ENCODE assay signal across 8 cellular contexts in genomic region chr6:143061597-143062385, GRCh38. TPM values are rescaled to one million over a fixed set of nuclear protein-coding genes. Genes with fewer than 3 reads are reported as not detected.
DNase-seq lines count a peak whose midpoint lies in the region; ATAC-seq and TF ChIP-seq lines count a peak whose summit lies in the region.

No MANE protein-coding gene starts in this region.

- DNase-seq in activated T-cell treated with anti-CD3 and anti-CD28 coated beads, Interleukin-2, amount 50 U/mL, for 24 hours, result no peak
- no peak for DNase-seq in activated T-cell treated with anti-CD3 and anti-CD28 coated beads, Interleukin-2, amount 50 U/mL, for 1 hour
- DNase-seq in Peyer's patch, result no peak

- no peaks in the 10 kb centered on the region for H3K27me3 ChIP-seq in Peyer's patch
- no peaks in the 10 kb centered on the region for H3K27me3 ChIP-seq in gastroesophageal sphincter
- H3K27me3 ChIP-seq in rectal smooth muscle tissue (ENCODE audit: control insufficient read depth, insufficient read depth, low read length), result no peaks in the 10 kb centered on the region

- H3K4me1 ChIP-seq in Peyer's patch, result peaks cover 0 to 28% (median 4%) of the 10 kb centered on the region in 4 donors
- peaks cover 3 to 24% (median 6%) of the 10 kb centered on the region in 3 donors for H3K4me1 ChIP-seq in gastroesophageal sphincter
- peaks cover 2% of the 10 kb centered on the region for H3K4me1 ChIP-seq in rectal smooth muscle tissue (ENCODE audit: control insufficient read depth, insufficient read depth, low read length)

- peak overlapping the region; percentile 86 to 99 (median 95) for H3K27ac ChIP-seq in Peyer's patch
- H3K27ac ChIP-seq in gastroesophageal sphincter, result peak overlapping the region; percentile 19 to 93 (median 90)
- no peak overlapping the region for H3K27ac ChIP-seq in rectal smooth muscle tissue (ENCODE audit: low read depth, low read length)

- no peak for TF ChIP-seq POLR2A in Peyer's patch (IDR thresholded peaks at IDR 0.05)
- no peak for TF ChIP-seq POLR2A in gastroesophageal sphincter (IDR thresholded peaks at IDR 0.05)

- H3K9me3 ChIP-seq in Peyer's patch, result no peaks in the 10 kb centered on the region
- H3K9me3 ChIP-seq in gastroesophageal sphincter, result no peaks in the 10 kb centered on the region

- peak overlapping the region; percentile 86 for H3K4me3 Mint-ChIP-seq in activated T-cell treated with anti-CD3 and anti-CD28 coated beads, Interleukin-2, amount 50 U/mL, for 24 hours

- ATAC-seq in gastroesophageal sphincter (no peak), HG03097 (IDR thresholded peaks at IDR 0.05; ENCODE audit: low FRiP score, unreplicated experiment) (no peak), HG03521 (IDR thresholded peaks at IDR 0.05; ENCODE audit: unreplicated experiment) (no peak), GM19035 (IDR thresholded peaks at IDR 0.05; ENCODE audit: unreplicated experiment) (no peak)

- peak in 1 of 6 experiments; percentile 13 for TF ChIP-seq CTCF in Peyer's patch (IDR thresholded peaks at IDR 0.05)
- TF ChIP-seq CTCF in gastroesophageal sphincter (IDR thresholded peaks at IDR 0.05), result no peak

- peaks cover 10% of the 10 kb centered on the region for H3K36me3 Mint-ChIP-seq in activated T-cell treated with anti-CD3 and anti-CD28 coated beads, Interleukin-2, amount 50 U/mL, for 24 hours (ENCODE audit: low read depth)

- WGBS in gastroesophageal sphincter (ENCODE audit: low coverage in 1 of 2), 2 donors, result 52 to 53% methylated on average over 3 of the region's 3 CpGs

- no peaks in the 10 kb centered on the region for H3K36me3 ChIP-seq in Peyer's patch
- H3K36me3 ChIP-seq in gastroesophageal sphincter, result no peaks in the 10 kb centered on the region
- no peaks in the 10 kb centered on the region for H3K36me3 ChIP-seq in rectal smooth muscle tissue (ENCODE audit: control insufficient read depth, insufficient read depth, low read length)

- H3K27me3 Mint-ChIP-seq in activated T-cell treated with anti-CD3 and anti-CD28 coated beads, Interleukin-2, amount 50 U/mL, for 24 hours, result no peaks in the 10 kb centered on the region

- peak overlapping the region; percentile 96 for H3K27ac Mint-ChIP-seq in activated T-cell treated with anti-CD3 and anti-CD28 coated beads, Interleukin-2, amount 50 U/mL, for 24 hours

- H3K9me3 Mint-ChIP-seq in activated T-cell treated with anti-CD3 and anti-CD28 coated beads, Interleukin-2, amount 50 U/mL, for 24 hours, result no peaks in the 10 kb centered on the region

- H3K9ac ChIP-seq in rectal smooth muscle tissue (ENCODE audit: low read length), result no peak overlapping the region

- TF ChIP-seq EP300 in gastroesophageal sphincter (IDR thresholded peaks at IDR 0.05), result no peak

- H3K4me1 Mint-ChIP-seq in activated T-cell treated with anti-CD3 and anti-CD28 coated beads, Interleukin-2, amount 50 U/mL, for 24 hours (ENCODE audit: low read depth), result peaks cover 37% of the 10 kb centered on the region

- H3K4me3 ChIP-seq in Peyer's patch (peak overlapping the region; percentile 79 to 97 (median 84)), gastroesophageal sphincter (peak overlapping the region in 1 of 2 donors; percentile 71), rectal smooth muscle tissue (ENCODE audit: low read length) (peak overlapping the region; percentile 93)

RNA-seq across cellular contexts. Expression of gene AIG1, which starts 1.1 kb away (rescaled TPM):
- total RNA-seq in Peyer's patch (100 to 1,000 TPM in 1 of 4 donors, 10 to 100 TPM in 2, 1 to 10 TPM in 1; 9.1 to 133 (median 84.9) TPM), gastroesophageal sphincter (10 to 100 TPM; 24.0 to 42.0 (median 31.5) TPM)
